ENCODE assay signal across 8 cellular contexts in genomic region chr22:49936973-49937757, GRCh38. TPM values are rescaled to one million over a fixed set of nuclear protein-coding genes. Genes with fewer than 3 reads are reported as not detected.
A peak's percentile ranks its signal among the peaks of the same experiment; 100 is the strongest.
DNase-seq lines count a peak whose midpoint lies in the region; ATAC-seq and TF ChIP-seq lines count a peak whose summit lies in the region.

No MANE protein-coding gene starts in this region.

- WGBS in upper lobe of left lung, 2 donors: 41% methylated on average over 19 of the region's 21 CpGs; no CpG with 5 or more reads in 1 of the 2 donors

- peak overlapping the region; percentile 30 for H3K27ac Mint-ChIP-seq in activated T-cell treated with anti-CD3 and anti-CD28 coated beads, Interleukin-2, amount 50 U/mL, for 72 hours

- peak overlapping the region; percentile 74 to 98 (median 93) for H3K27ac ChIP-seq in dorsolateral prefrontal cortex
- H3K27ac ChIP-seq in upper lobe of left lung: peak overlapping the region; percentile 95 to 100 (median 98)

- no peaks in the 10 kb centered on the region for H3K27me3 Mint-ChIP-seq in activated T-cell treated with anti-CD3 and anti-CD28 coated beads, Interleukin-2, amount 50 U/mL, for 72 hours (ENCODE audit: low read depth)

- no peaks in the 10 kb centered on the region for H3K9me3 ChIP-seq in mucosa of stomach (ENCODE audit: control insufficient read depth, low read length)
- H3K9me3 ChIP-seq in upper lobe of left lung: no peaks in the 10 kb centered on the region

- peak overlapping the region in 58 of 59 donors; percentile 1 to 73 (median 59) for H3K4me3 ChIP-seq in dorsolateral prefrontal cortex
- H3K4me3 ChIP-seq in mucosa of stomach (ENCODE audit: low read length): no peak overlapping the region
- H3K4me3 ChIP-seq in upper lobe of left lung: peak overlapping the region in 2 of 4 donors; percentile 61

- intact Hi-C loops in dorsolateral prefrontal cortex (cut with DNase I): loop anchor here in 1 of 2 donors (5.0 to 10.0 kb wide), 2 partner anchors 35 to 268 kb away; partner anchors contain the start of gene SELENOO

- peaks cover 0 to 3% of the 10 kb centered on the region in 2 donors for H3K9me3 Mint-ChIP-seq in activated T-cell treated with anti-CD3 and anti-CD28 coated beads, Interleukin-2, amount 50 U/mL, for 72 hours

- H3K27me3 ChIP-seq in dorsolateral prefrontal cortex (no peaks in the 10 kb centered on the region), mucosa of stomach (ENCODE audit: control insufficient read depth, insufficient read depth, low read length) (no peaks in the 10 kb centered on the region), upper lobe of left lung (no peaks in the 10 kb centered on the region)

- H3K9ac ChIP-seq in mucosa of stomach (ENCODE audit: low read length): peak overlapping the region; percentile 65

- H3K36me3 Mint-ChIP-seq in activated T-cell treated with anti-CD3 and anti-CD28 coated beads, Interleukin-2, amount 50 U/mL, for 72 hours (ENCODE audit: insufficient read depth in 2 of 2): no peaks in the 10 kb centered on the region

- no peak for TF ChIP-seq EP300 in upper lobe of left lung (IDR thresholded peaks at IDR 0.05)

- in situ Hi-C loops in G401 (cut with HindIII; ENCODE audit: low sequenced_read_pairs): no loop called here

- TF ChIP-seq POLR2A in upper lobe of left lung (IDR thresholded peaks at IDR 0.05): peak in 1 of 4 donors; percentile 7

- peaks cover 33% of the 10 kb centered on the region for H3K4me1 Mint-ChIP-seq in activated T-cell treated with anti-CD3 and anti-CD28 coated beads, Interleukin-2, amount 50 U/mL, for 72 hours (ENCODE audit: low read depth)

- no peak for DNase-seq in activated T-cell treated with anti-CD3 and anti-CD28 coated beads, Interleukin-2, amount 50 U/mL, for 72 hours
- DNase-seq in activated T-cell treated with anti-CD3 and anti-CD28 coated beads for 4 hours: no peak
- peak in 9 of 10 donors; percentile 62 to 86 (median 81) for DNase-seq in dorsolateral prefrontal cortex
- peak in 1 of 2 donors; percentile 65 for DNase-seq in upper lobe of left lung
- DNase-seq in GM19240 (ENCODE audit: insufficient read length, low spot score): no peak
- DNase-seq in NCI-H2196 treated with DMSO at 0.1 percent for 48 hours (lab: John Stamatoyannopoulos, UW; ENCODE audit: unreplicated experiment): no peak
- no peak for DNase-seq in G401 (ENCODE audit: low spot score)

- peak overlapping the region; percentile 56 to 79 for H3K4me3 Mint-ChIP-seq in activated T-cell treated with anti-CD3 and anti-CD28 coated beads, Interleukin-2, amount 50 U/mL, for 72 hours

- no peak for ATAC-seq in activated T-cell treated with anti-CD3 and anti-CD28 coated beads, Interleukin-2, amount 50 U/mL, for 72 hours (replicated peaks in 1 of 2)
- no peak for ATAC-seq in upper lobe of left lung (ENCODE audit: low FRiP score in 2 of 2)

- H3K36me3 ChIP-seq in mucosa of stomach (ENCODE audit: control insufficient read depth, insufficient read depth, low read length): no peaks in the 10 kb centered on the region
- H3K36me3 ChIP-seq in upper lobe of left lung: no peaks in the 10 kb centered on the region

- TF ChIP-seq CTCF in dorsolateral prefrontal cortex (IDR thresholded peaks at IDR 0.05 in 54 of 56, conservative IDR thresholded peaks at IDR 0.05 in 2 of 56; ENCODE audit: low read depth in 1 of 56, partially characterized antibody in 56 of 56): peak in 1 of 56 donors; percentile 7
- no peak for TF ChIP-seq CTCF in upper lobe of left lung (IDR thresholded peaks at IDR 0.05)

- H3K4me1 ChIP-seq in mucosa of stomach (ENCODE audit: control insufficient read depth, insufficient read depth, low read length): peaks cover 43% of the 10 kb centered on the region
- peaks cover 42 to 71% (median 51%) of the 10 kb centered on the region in 4 donors for H3K4me1 ChIP-seq in upper lobe of left lung

RNA-seq across cellular contexts. Expression of gene CRELD2, which starts 18.7 kb away (rescaled TPM):
- 10 to 100 TPM; 24.4 to 33.2 TPM for total RNA-seq in activated T-cell treated with anti-CD3 and anti-CD28 coated beads, Interleukin-2, amount 50 U/mL, for 72 hours
- total RNA-seq in dorsolateral prefrontal cortex: 10 to 100 TPM; 19.4 to 50.3 (median 29.6) TPM
- total RNA-seq in upper lobe of left lung: 10 to 100 TPM; 31.2 to 72.6 (median 46.9) TPM
- 85.5 and 121 TPM in 2 replicates for total RNA-seq in G401 (2014; rRNA removed; shearing (Covaris generic))

RNA-seq across cellular contexts. Expression of gene ALG12, which starts 18.9 kb away (rescaled TPM):
- 10 to 100 TPM; 11.7 to 13.6 TPM for total RNA-seq in activated T-cell treated with anti-CD3 and anti-CD28 coated beads, Interleukin-2, amount 50 U/mL, for 72 hours
- 10 to 100 TPM in 117 of 120 experiments, 1 to 10 TPM in 3; 9.4 to 31.2 (median 15.9) TPM for total RNA-seq in dorsolateral prefrontal cortex
- 10 to 100 TPM; 14.2 to 32.5 (median 22.3) TPM for total RNA-seq in upper lobe of left lung
- 23.8 and 24.1 TPM in 2 replicates for total RNA-seq in G401 (2014; rRNA removed; shearing (Covaris generic))

RNA-seq across cellular contexts. Expression of gene PIM3, which starts 23.4 kb away (rescaled TPM):
- total RNA-seq in activated T-cell treated with anti-CD3 and anti-CD28 coated beads, Interleukin-2, amount 50 U/mL, for 72 hours: 100 to 1,000 TPM; 209 to 236 TPM
- total RNA-seq in dorsolateral prefrontal cortex: 10 to 100 TPM; 18.9 to 92.4 (median 32.9) TPM
- 100 to 1,000 TPM; 131 to 246 (median 156) TPM for total RNA-seq in upper lobe of left lung
- total RNA-seq in G401 (2014; rRNA removed; shearing (Covaris generic)): 106 and 157 TPM in 2 replicates

Comparison
In these comparisons a context has a peak if more than half of its experiments do, and no peak if none do; other contexts are left out.
1. DNase-seq: peak in dorsolateral prefrontal cortex (9 of 10); none in activated T-cell treated with anti-CD3 and anti-CD28 coated beads, Interleukin-2, amount 50 U/mL, for 72 hours (0 of 2), activated T-cell treated with anti-CD3 and anti-CD28 coated beads for 4 hours (single experiment), GM19240 (single experiment), NCI-H2196 treated with DMSO at 0.1 percent for 48 hours (single experiment) and G401 (single experiment).